16 cellular contexts compared by ENCODE assay signal in the genomic region with DNA sequence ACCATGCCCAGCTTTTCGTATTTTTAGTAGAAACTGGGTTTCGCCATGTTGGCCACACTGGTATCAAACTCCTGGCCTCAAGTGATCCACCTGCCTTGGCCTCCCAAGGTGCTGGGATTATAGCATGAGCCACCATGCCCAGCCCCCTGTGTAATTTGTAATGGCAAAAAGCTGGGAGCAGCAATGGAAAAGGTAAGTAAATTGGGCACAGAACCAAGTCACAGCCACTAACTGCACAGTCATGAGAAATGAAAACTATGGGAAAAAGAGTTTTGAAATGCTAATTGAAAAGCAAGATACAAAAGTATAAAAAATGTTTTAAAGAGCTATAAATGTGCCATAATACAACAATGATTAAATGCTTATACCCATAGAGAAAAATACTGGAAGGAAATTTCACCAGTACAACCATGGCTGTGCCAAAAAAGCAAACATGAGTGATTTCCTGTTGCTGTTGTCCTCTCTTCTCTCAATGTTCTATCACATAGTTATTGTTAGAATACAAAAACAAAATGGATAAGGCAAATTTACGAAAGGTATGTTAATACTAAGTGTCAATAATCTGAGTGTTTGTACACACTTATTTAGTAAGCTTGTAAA. TPM values are rescaled to one million over a fixed set of nuclear protein-coding genes. Genes with fewer than 3 reads are reported as not detected.
DNase-seq lines count a peak whose midpoint lies in the region; TF ChIP-seq lines count a peak whose summit lies in the region.
"Had no signal": no experiment of that assay in that cellular context is flagged by ENCODE, and none has a peak within 500 bp of the region (broad histone marks: within the 10 kb centered on the region; RNA-seq: fewer than 3 reads in every experiment).

No MANE protein-coding gene starts in this region.

- H3K4me3 ChIP-seq in SK-N-MC: no peak overlapping the region
- H3K4me3 ChIP-seq in fibroblast of pulmonary artery (replicated peaks; ENCODE audit: low read depth, low read length): no peak overlapping the region
- H3K4me3 ChIP-seq: GM23338 had no signal

- peaks cover 9% of the 10 kb centered on the region for H3K4me1 Mint-ChIP-seq in chondrocyte (ENCODE audit: low read depth)

- H3K36me3 ChIP-seq in SK-N-MC (ENCODE audit: insufficient read depth, low read length): peaks cover 5% of the 10 kb centered on the region; the same call in 1 of the 2 replicates

- H3K9me3 Mint-ChIP-seq in chondrocyte (ENCODE audit: low read depth): no peaks in the 10 kb centered on the region
- H3K9me3 Mint-ChIP-seq: GM23338, IgD-negative memory B cell had no signal

- peaks cover 8% of the 10 kb centered on the region for H3K36me3 Mint-ChIP-seq in chondrocyte (ENCODE audit: low read depth)

- peak overlapping the region; percentile 1; the same call in 1 of the 2 replicates for H3K27ac ChIP-seq in SK-N-MC
- H3K27ac ChIP-seq: C4-2B had no signal

- H3K9me3 ChIP-seq in SK-N-MC (ENCODE audit: low read depth, low read length): no peaks in the 10 kb centered on the region

- no peak for TF ChIP-seq CTCF in chondrocyte (IDR thresholded peaks at IDR 0.05)
- no peak for TF ChIP-seq CTCF in fibroblast of pulmonary artery (IDR thresholded peaks at IDR 0.05; ENCODE audit: low read length, missing control alignments)

- peak overlapping the region; percentile 8 for H3K27ac Mint-ChIP-seq in chondrocyte (ENCODE audit: unreplicated experiment)
- H3K27ac Mint-ChIP-seq: CD4-positive, alpha-beta memory T cell; GM23338 had no signal

- no peak overlapping the region for H3K9ac ChIP-seq in SK-N-MC (ENCODE audit: insufficient read length)

- DNase-seq in SK-N-MC (ENCODE audit: low read depth, low spot score) (no peak), chondrocyte (ENCODE audit: low spot score) (no peak), fibroblast of pulmonary artery (ENCODE audit: low read depth) (peak; percentile 24), NCI-H526 treated with DMSO at 0.1 percent for 48 hours (lab: John Stamatoyannopoulos, UW) (no peak)
- DNase-seq in stimulated activated CD4-positive, alpha-beta T cell treated with anti-CD3 and anti-CD28 coated beads, Interleukin-1b, Interleukin-23, amount 100 ng/mL, for 48 hours: no peak
- no peak for DNase-seq in effector CD4-positive, alpha-beta T cell
- DNase-seq: ACHN; AML-193; CD4-positive, alpha-beta memory T cell; DMS153; DMS79; GDM1; HCEC 1CT had no signal

- H3K4me3 Mint-ChIP-seq in chondrocyte (ENCODE audit: unreplicated experiment): no peak overlapping the region
- H3K4me3 Mint-ChIP-seq: CD4-positive, alpha-beta memory T cell; GM23338; IgD-negative memory B cell had no signal

- no peaks in the 10 kb centered on the region for H3K27me3 Mint-ChIP-seq in chondrocyte (ENCODE audit: low read depth)
- H3K27me3 Mint-ChIP-seq: CD4-positive, alpha-beta memory T cell; IgD-negative memory B cell had no signal

RNA-seq across cellular contexts. Expression of gene NTAN1, which starts 6.2 kb away (rescaled TPM):
- 47.4 to 50.3 TPM (median 49.3 TPM) in 3 replicates for total RNA-seq in chondrocyte

RNA-seq across cellular contexts. Expression of gene RRN3, which starts 44.4 kb away (rescaled TPM):
- 24.4 to 25.8 TPM (median 25.1 TPM) in 3 replicates for total RNA-seq in chondrocyte
